9 cellular contexts compared by ENCODE assay signal in genomic region chr9:38046669-38047300, GRCh38. TPM values are rescaled to one million over a fixed set of nuclear protein-coding genes. Genes with fewer than 3 reads are reported as not detected.
A peak's percentile ranks its signal among the peaks of the same experiment; 100 is the strongest.
DNase-seq lines count a peak whose midpoint lies in the region; ATAC-seq and TF ChIP-seq lines count a peak whose summit lies in the region.
"Had no signal": no experiment of that assay in that cellular context is flagged by ENCODE, and none has a peak within 500 bp of the region (broad histone marks: within the 10 kb centered on the region; RNA-seq: fewer than 3 reads in every experiment).

No MANE protein-coding gene starts in this region.

- H3K4me1 ChIP-seq in lower lobe of right lung, result peaks cover 68% of the 10 kb centered on the region

- H3K9me3 Mint-ChIP-seq in chondrocyte (ENCODE audit: low read depth), result no peaks in the 10 kb centered on the region

- H3K4me1 Mint-ChIP-seq in chondrocyte (ENCODE audit: low read depth), result peaks cover 48% of the 10 kb centered on the region

- no peaks in the 10 kb centered on the region for H3K27me3 ChIP-seq in lower lobe of right lung (ENCODE audit: low read depth)

- intact Hi-C loops in lower lobe of right lung (cut with DNase I), result no loop called here

- no peak for TF ChIP-seq CTCF in chondrocyte (IDR thresholded peaks at IDR 0.05)
- TF ChIP-seq CTCF in lower lobe of right lung (IDR thresholded peaks at IDR 0.05), result no peak

- H3K27ac Mint-ChIP-seq in chondrocyte (ENCODE audit: unreplicated experiment), result peak overlapping the region; percentile 95

- peaks cover 4% of the 10 kb centered on the region for H3K36me3 ChIP-seq in lower lobe of right lung

- no peaks in the 10 kb centered on the region for H3K9me3 ChIP-seq in lower lobe of right lung

- no peaks in the 10 kb centered on the region for H3K27me3 Mint-ChIP-seq in chondrocyte (ENCODE audit: low read depth)

- peak; percentile 88 for DNase-seq in A172 (ENCODE audit: low spot score)
- DNase-seq in LHCN-M2 (ENCODE audit: low read depth), result peak; percentile 72
- DNase-seq in chondrocyte (ENCODE audit: low spot score), result no peak
- DNase-seq in lower lobe of right lung, result no peak
- DNase-seq in cerebellar nuclear complex (lab: John Stamatoyannopoulos, UW), result no peak
- no peak for DNase-seq in DMS 273 (lab: John Stamatoyannopoulos, UW; ENCODE audit: unreplicated experiment)
- no peak for DNase-seq in G401 (ENCODE audit: low spot score)
- DNase-seq: activated CD8-positive, alpha-beta memory T cell treated with anti-CD3 and anti-CD28 coated beads for 24 hours had no signal

- ATAC-seq in lower lobe of right lung (peak; percentile 62 to 72), HG02623 (IDR thresholded peaks at IDR 0.05; ENCODE audit: unreplicated experiment) (no peak)

- peak overlapping the region; percentile 89 for H3K27ac ChIP-seq in lower lobe of right lung

- no peaks in the 10 kb centered on the region for H3K36me3 Mint-ChIP-seq in chondrocyte (ENCODE audit: low read depth)

- no peak overlapping the region for H3K4me3 ChIP-seq in lower lobe of right lung

- in situ Hi-C loops in G401 (cut with HindIII; ENCODE audit: low sequenced_read_pairs), result no loop called here

- peak overlapping the region; percentile 46 for H3K4me3 Mint-ChIP-seq in chondrocyte (ENCODE audit: unreplicated experiment)

RNA-seq across cellular contexts. Expression of gene SHB, which starts 22.2 kb away (rescaled TPM):
- total RNA-seq in A172 (2014; rRNA removed; shearing (Covaris generic)), result 15.1 and 19.8 TPM in 2 replicates
- 27.1 and 33.2 TPM in 2 replicates for total RNA-seq in LHCN-M2 (2014; rRNA removed)
- 17.6 TPM for polyA plus RNA-seq in LHCN-M2 (2012)
- 19.6 to 25.1 TPM (median 23.8 TPM) in 3 replicates for total RNA-seq in chondrocyte
- total RNA-seq in lower lobe of right lung, result 25.3 TPM
- total RNA-seq in G401 (2014; rRNA removed; shearing (Covaris generic)), result 18.4 and 24.9 TPM in 2 replicates

Comparison
In these comparisons a context has a peak if more than half of its experiments do, and no peak if none do; other contexts are left out.
1. DNase-seq: peak in A172 (single experiment) and LHCN-M2 (single experiment); none in chondrocyte (single experiment), lower lobe of right lung (single experiment), cerebellar nuclear complex (0 of 2), DMS 273 (single experiment) and G401 (single experiment).